9 cellular contexts compared by ENCODE assay signal in genomic region chr16:5578980-5579379, GRCh38.
"Had no signal": no experiment of that assay in that cellular context is flagged by ENCODE, and none has a peak within 500 bp of the region (broad histone marks: within the 10 kb centered on the region; RNA-seq: fewer than 3 reads in every experiment).

No MANE protein-coding gene starts in this region.

- H3K4me1 ChIP-seq: HAP-1 had no signal

- H3K36me3 ChIP-seq: HAP-1 had no signal

- H3K9me3 ChIP-seq: HAP-1 had no signal

- ATAC-seq: HCT116, K562 had no signal

- H3K4me3 ChIP-seq: GM23248, HAP-1, K562 had no signal

- FAIRE-seq: HTR-8/SVneo, K562 had no signal

- H3K9ac ChIP-seq: GM23248 had no signal

- H2AFZ ChIP-seq: GM23248 had no signal

- H3K27ac ChIP-seq: GM23248 had no signal

- DNase-seq: GM23248, GOT3, H7, IMR-90, KG1 had no signal
